15 cellular contexts compared by ENCODE assay signal in the genomic region with DNA sequence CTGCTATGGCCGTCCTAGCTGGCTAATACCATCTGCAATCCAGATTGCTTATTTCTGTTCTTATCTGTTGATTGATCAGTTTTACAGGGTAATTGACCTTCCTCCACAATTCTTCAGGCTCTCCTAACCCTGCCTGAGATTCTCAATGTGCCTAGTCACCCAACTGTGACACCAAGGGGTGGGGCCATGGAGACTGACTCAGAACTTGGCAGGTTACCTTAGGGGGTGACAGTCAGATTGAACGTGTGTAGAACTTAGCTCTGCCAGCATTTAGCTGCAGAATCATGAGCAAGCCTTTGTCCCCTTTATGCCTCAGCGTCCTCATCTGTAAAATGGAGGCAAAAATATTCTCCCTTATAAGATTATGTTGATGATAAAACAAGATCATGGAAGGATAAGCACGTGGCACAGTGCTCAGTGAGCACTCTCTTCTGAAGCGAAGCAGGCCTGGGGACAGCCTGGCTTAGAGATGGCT. TPM values are rescaled to one million over a fixed set of nuclear protein-coding genes. Genes with fewer than 3 reads are reported as not detected.
DNase-seq lines count a peak whose midpoint lies in the region; ATAC-seq and TF ChIP-seq lines count a peak whose summit lies in the region.
"Had no signal": no experiment of that assay in that cellular context is flagged by ENCODE, and none has a peak within 500 bp of the region (broad histone marks: within the 10 kb centered on the region; RNA-seq: fewer than 3 reads in every experiment).

No MANE protein-coding gene starts in this region.

- H3K4me2 ChIP-seq in BLaER1 treated with 17β-estradiol and CSF1 and Interleukin-3, amounts not matched to agents 10 nM and 100 nM, result peak overlapping the region in 6 of 11 experiments; percentile 3 to 45 (median 38); a peak in 8 of 22 replicates

- no peaks in the 10 kb centered on the region for H3K36me3 ChIP-seq in BLaER1 treated with 17β-estradiol and CSF1 and Interleukin-3, amounts not matched to agents 10 nM and 100 nM
- H3K36me3 ChIP-seq: vagina had no signal

- H3K27me3 Mint-ChIP-seq in activated CD8-positive, alpha-beta memory T cell treated with anti-CD3 and anti-CD28 coated beads, Interleukin-2, amount 10 ng/mL, durations not matched to agents 7 days and 5 days, result peaks cover 49% of the 10 kb centered on the region

- no peaks in the 10 kb centered on the region for H3K27me3 ChIP-seq in BLaER1 treated with 17β-estradiol and CSF1 and Interleukin-3, amounts not matched to agents 10 nM and 100 nM
- H3K27me3 ChIP-seq in HL-60 (ENCODE audit: insufficient read depth, poor library complexity, severe bottlenecking), result no peaks in the 10 kb centered on the region
- H3K27me3 ChIP-seq: vagina had no signal

- no peak for TF ChIP-seq CTCF in HL-60 (IDR thresholded peaks at IDR 0.05; ENCODE audit: insufficient read depth, low read length)

- no peak overlapping the region for H3K4me3 Mint-ChIP-seq in activated CD8-positive, alpha-beta memory T cell treated with anti-CD3 and anti-CD28 coated beads, Interleukin-2, amount 10 ng/mL, durations not matched to agents 7 days and 5 days
- H3K4me3 Mint-ChIP-seq: nephron progenitor cell had no signal

- no peaks in the 10 kb centered on the region for H4K20me1 ChIP-seq in BLaER1 treated with 17β-estradiol and CSF1 and Interleukin-3, amounts not matched to agents 10 nM and 100 nM

- no peak overlapping the region for H3K4me3 ChIP-seq in BLaER1 treated with 17β-estradiol and CSF1 and Interleukin-3, amounts not matched to agents 10 nM and 100 nM
- H3K4me3 ChIP-seq in HL-60 (replicated peaks; ENCODE audit: insufficient read depth, low read length), result no peak overlapping the region
- H3K4me3 ChIP-seq: vagina had no signal

- no peak overlapping the region for H3K27ac Mint-ChIP-seq in activated CD8-positive, alpha-beta memory T cell treated with anti-CD3 and anti-CD28 coated beads, Interleukin-2, amount 10 ng/mL, durations not matched to agents 7 days and 5 days
- H3K27ac Mint-ChIP-seq: nephron progenitor cell had no signal

- H3K27ac ChIP-seq in BLaER1 treated with 17β-estradiol and CSF1 and Interleukin-3, amounts not matched to agents 10 nM and 100 nM, result peak overlapping the region in 2 of 11 experiments; percentile 8 to 35; a peak in 2 of 22 replicates
- H3K27ac ChIP-seq in HL-60 (replicated peaks), result peak overlapping the region; percentile 66
- H3K27ac ChIP-seq: vagina had no signal

- H3K9me3 Mint-ChIP-seq in activated CD8-positive, alpha-beta memory T cell treated with anti-CD3 and anti-CD28 coated beads, Interleukin-2, amount 10 ng/mL, durations not matched to agents 7 days and 5 days (ENCODE audit: low read depth), result no peaks in the 10 kb centered on the region
- H3K9me3 Mint-ChIP-seq: nephron progenitor cell had no signal

- ATAC-seq in SK-N-SH treated with all-trans-retinoic acid at 6 μM for 48 hours (peak; percentile 72), HG02870 (IDR thresholded peaks at IDR 0.05; ENCODE audit: unreplicated experiment) (no peak)
- ATAC-seq in activated CD8-positive, alpha-beta memory T cell treated with anti-CD3 and anti-CD28 coated beads, Interleukin-2, amount 10 ng/mL, durations not matched to agents 7 days and 5 days, result no peak

- H3K4me1 Mint-ChIP-seq in activated CD8-positive, alpha-beta memory T cell treated with anti-CD3 and anti-CD28 coated beads, Interleukin-2, amount 10 ng/mL, durations not matched to agents 7 days and 5 days, result peaks cover 5% of the 10 kb centered on the region

- H3K36me3 Mint-ChIP-seq in activated CD8-positive, alpha-beta memory T cell treated with anti-CD3 and anti-CD28 coated beads, Interleukin-2, amount 10 ng/mL, durations not matched to agents 7 days and 5 days, result no peaks in the 10 kb centered on the region

- H3K4me1 ChIP-seq in BLaER1 treated with 17β-estradiol and CSF1 and Interleukin-3, amounts not matched to agents 10 nM and 100 nM, result peaks cover 0 to 45% (median 22%) of the 10 kb centered on the region in 10 experiments; a peak in 15 of 20 replicates
- H3K4me1 ChIP-seq: vagina had no signal

- CTCF ChIA-PET in activated CD8-positive, alpha-beta memory T cell treated with anti-CD3 and anti-CD28 coated beads, Interleukin-2, amount 10 ng/mL, durations not matched to agents 7 days and 5 days (lab: Charles Lee), result interaction anchor here (1.2 to 2.9 kb wide), 2 partner anchors 12 to 13 kb away, joined by 9 to 13 read pairs; no protein-coding TSS in a partner anchor

- H3K9ac ChIP-seq in BLaER1 treated with 17β-estradiol and CSF1 and Interleukin-3, amounts not matched to agents 10 nM and 100 nM, result no peak overlapping the region

- H3K9me3 ChIP-seq in BLaER1 treated with 17β-estradiol and CSF1 and Interleukin-3, amounts not matched to agents 10 nM and 100 nM (replicated peaks in 1 of 11), result peaks cover 0 to 4% (median 0%) of the 10 kb centered on the region in 11 experiments; a peak in 6 of 22 replicates
- H3K9me3 ChIP-seq: vagina had no signal

- peak; percentile 42 to 74 for DNase-seq in HL-60 (ENCODE audit: low read depth in 1 of 2, low spot score in 1 of 2)
- DNase-seq in kidney tubule cell (ENCODE audit: low spot score), result peak; percentile 85
- no peak for DNase-seq in NCI-H345 (lab: John Stamatoyannopoulos, UW)
- DNase-seq in mesenteric fat pad (ENCODE audit: low spot score), result no peak
- no peak for DNase-seq in activated CD8-positive, alpha-beta memory T cell treated with anti-CD3 and anti-CD28 coated beads, Interleukin-2, amount 10 ng/mL, durations not matched to agents 7 days and 5 days
- DNase-seq: cerebellar nuclear complex; DMS79; NCI-H1048; nephron progenitor cell; SHP77; stimulated activated CD4-positive, alpha-beta T cell treated with anti-CD3 and anti-CD28 coated beads, Interleukin-4, amount 100 ng/mL, for 4 hours had no signal

TF ChIP-seq in SK-N-SH treated with all-trans-retinoic acid at 6 μM for 48 hours, 23 proteins besides CTCF, POLR2A, EP300 and RAD21:
- TF ChIP-seq ZNF70 (CRISPR knock-in tag; IDR thresholded peaks at IDR 0.05) (no peak), TCF4 (CRISPR knock-in tag; IDR thresholded peaks at IDR 0.05; ENCODE audit: borderline replicate concordance) (peak; percentile 86; the same call in 1 of the 2 replicates), GLIS3 (CRISPR knock-in tag; IDR thresholded peaks at IDR 0.05) (no peak)

RNA-seq across cellular contexts. Expression of gene LEP, which starts 19.1 kb away (rescaled TPM):
- 784 TPM for total RNA-seq in mesenteric fat pad
- not detected for total RNA-seq in activated CD8-positive, alpha-beta memory T cell treated with anti-CD3 and anti-CD28 coated beads, Interleukin-2, amount 10 ng/mL, durations not matched to agents 7 days and 5 days

Comparison
In these comparisons a context has a peak if more than half of its experiments do, and no peak if none do; other contexts are left out.
1. DNase-seq: peak in HL-60 (2 of 2) and kidney tubule cell (single experiment); none in NCI-H345 (single experiment), mesenteric fat pad (single experiment) and activated CD8-positive, alpha-beta memory T cell treated with anti-CD3 and anti-CD28 coated beads, Interleukin-2, amount 10 ng/mL, durations not matched to agents 7 days and 5 days (single experiment).
2. RNA of gene LEP, which starts 19.1 kb away (total RNA-seq): 784 TPM in mesenteric fat pad (single experiment); not detected in activated CD8-positive, alpha-beta memory T cell treated with anti-CD3 and anti-CD28 coated beads, Interleukin-2, amount 10 ng/mL, durations not matched to agents 7 days and 5 days; every median in the first group is over 100 times any median in the second.